Comparison of ENCODE assay signal across 21 cellular contexts in the genomic region with DNA sequence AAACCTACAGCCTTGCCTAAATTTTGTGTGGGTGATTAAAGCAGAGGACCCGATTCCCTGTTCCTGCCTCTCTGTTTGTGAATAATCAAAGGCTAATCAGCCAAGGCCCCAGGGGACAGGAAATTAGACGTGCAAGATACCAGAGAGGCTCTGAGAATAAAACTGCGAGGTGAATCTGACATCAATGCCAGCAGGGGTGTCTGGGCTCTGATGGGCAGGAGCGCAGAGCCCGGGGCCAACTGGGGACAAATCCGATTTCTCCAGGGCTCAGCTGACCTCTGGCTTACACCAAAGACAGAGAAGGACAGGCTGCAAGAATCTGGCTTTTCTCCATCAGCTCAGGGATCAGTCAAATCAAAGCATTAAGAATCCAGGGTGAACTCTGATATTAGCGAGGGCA.
DNase-seq lines count a peak whose midpoint lies in the region; ATAC-seq and TF ChIP-seq lines count a peak whose summit lies in the region.
"Had no signal": no experiment of that assay in that cellular context is flagged by ENCODE, and none has a peak within 500 bp of the region (broad histone marks: within the 10 kb centered on the region; RNA-seq: fewer than 3 reads in every experiment).

No MANE protein-coding gene starts in this region.

- no peaks in the 10 kb centered on the region for H3K36me3 ChIP-seq in thoracic aorta
- H3K36me3 ChIP-seq: brain microvascular endothelial cell, ovary, upper lobe of right lung had no signal

- CTCF ChIA-PET in WTC11 (lab: Charles Lee), result no interaction called here

- no peaks in the 10 kb centered on the region for H3K36me3 Mint-ChIP-seq in WTC11
- H3K36me3 Mint-ChIP-seq: activated CD4-positive, alpha-beta memory T cell treated with anti-CD3 and anti-CD28 coated beads for 36 hours; activated naive CD4-positive, alpha-beta T cell treated with anti-CD3 and anti-CD28 coated beads, Interleukin-2, amount 50 U/mL, for 72 hours had no signal

- TF ChIP-seq CTCF in WTC11 (IDR thresholded peaks at IDR 0.05) (no peak), thoracic aorta (IDR thresholded peaks at IDR 0.05) (no peak)

- H3K4me3 Mint-ChIP-seq in WTC11, result no peak overlapping the region
- H3K4me3 Mint-ChIP-seq: activated CD4-positive, alpha-beta memory T cell treated with anti-CD3 and anti-CD28 coated beads for 36 hours; activated T-cell treated with anti-CD3 and anti-CD28 coated beads, Interleukin-2, amount 50 U/mL, for 24 hours had no signal

- H3K9me3 Mint-ChIP-seq in WTC11, result no peaks in the 10 kb centered on the region
- H3K9me3 Mint-ChIP-seq: activated CD4-positive, alpha-beta memory T cell treated with anti-CD3 and anti-CD28 coated beads for 36 hours; activated naive CD4-positive, alpha-beta T cell treated with anti-CD3 and anti-CD28 coated beads, Interleukin-2, amount 50 U/mL, for 72 hours; activated T-cell treated with anti-CD3 and anti-CD28 coated beads, Interleukin-2, amount 50 U/mL, for 24 hours had no signal

- no peak overlapping the region for H3K4me3 ChIP-seq in thoracic aorta
- H3K4me3 ChIP-seq: ovary, upper lobe of right lung had no signal

- peaks cover 2 to 34% of the 10 kb centered on the region in 2 donors for H3K4me1 ChIP-seq in thoracic aorta (ENCODE audit: control insufficient read depth in 1 of 2, low read depth in 2 of 2)
- H3K4me1 ChIP-seq: upper lobe of right lung had no signal

- H3K4me1 Mint-ChIP-seq in WTC11, result peaks cover 38% of the 10 kb centered on the region

- no peak; the same call in 1 of the 2 replicates for ATAC-seq in WTC11
- ATAC-seq in thoracic aorta (ENCODE audit: insufficient number of reproducible peaks, low FRiP score, low read depth), result no peak
- ATAC-seq: activated naive CD4-positive, alpha-beta T cell treated with anti-CD3 and anti-CD28 coated beads, Interleukin-2, amount 50 U/mL, for 72 hours; upper lobe of right lung had no signal

- H3K9me3 ChIP-seq in thoracic aorta, result no peaks in the 10 kb centered on the region
- H3K9me3 ChIP-seq: ovary, upper lobe of right lung had no signal

- POLR2A ChIA-PET in WTC11 (lab: Charles Lee), result no interaction called here

- H3K27ac Mint-ChIP-seq in WTC11, result peak overlapping the region; percentile 3; the same call in 1 of the 2 replicates
- H3K27ac Mint-ChIP-seq: activated CD4-positive, alpha-beta memory T cell treated with anti-CD3 and anti-CD28 coated beads for 36 hours had no signal

- H3K27me3 Mint-ChIP-seq in WTC11 (ENCODE audit: low read depth), result no peaks in the 10 kb centered on the region
- H3K27me3 Mint-ChIP-seq: activated CD4-positive, alpha-beta memory T cell treated with anti-CD3 and anti-CD28 coated beads for 36 hours; activated T-cell treated with anti-CD3 and anti-CD28 coated beads, Interleukin-2, amount 50 U/mL, for 24 hours had no signal

- DNase-seq in NCI-H2171 treated with DMSO at 0.1 percent for 48 hours (lab: John Stamatoyannopoulos, UW), result peak; percentile 29
- no peak for DNase-seq in NCI-H2171 (lab: John Stamatoyannopoulos, UW)
- DNase-seq in WTC11 (ENCODE audit: low spot score), result no peak
- DNase-seq in iPS-NIHi7 (ENCODE audit: extremely low spot score), result peak; percentile 26
- DNase-seq in thoracic aorta (ENCODE audit: low spot score), result no peak
- no peak for DNase-seq in NCI-H446 treated with DMSO at 0.1 percent for 48 hours (lab: John Stamatoyannopoulos, UW)
- no peak for DNase-seq in activated CD4-positive, CD25-positive, alpha-beta regulatory T cell (lab: John Stamatoyannopoulos, UW)
- no peak for DNase-seq in NCI-H2029 treated with DMSO at 0.1 percent for 48 hours (lab: John Stamatoyannopoulos, UW)
- DNase-seq: activated CD4-positive, alpha-beta memory T cell treated with anti-CD3 and anti-CD28 coated beads for 36 hours; activated T-cell treated with anti-CD3 and anti-CD28 coated beads, Interleukin-2, amount 50 U/mL, for 24 hours; brain microvascular endothelial cell; dermis blood vessel endothelial cell; hippocampal formation; IMR-90; kidney glomerular epithelial cell; MV-4-11; NCI-H345; ovary; upper lobe of right lung had no signal

- no peaks in the 10 kb centered on the region for H3K27me3 ChIP-seq in thoracic aorta (replicated peaks; ENCODE audit: insufficient read depth)
- H3K27me3 ChIP-seq: brain microvascular endothelial cell, ovary, upper lobe of right lung had no signal

- H3K27ac ChIP-seq in thoracic aorta, result peak overlapping the region; percentile 28 to 50
- H3K27ac ChIP-seq: brain microvascular endothelial cell, C4-2B, ovary, upper lobe of right lung had no signal

TF ChIP-seq in WTC11, 78 proteins besides CTCF, POLR2A, EP300 and RAD21:
- TF ChIP-seq, protein P1, sequence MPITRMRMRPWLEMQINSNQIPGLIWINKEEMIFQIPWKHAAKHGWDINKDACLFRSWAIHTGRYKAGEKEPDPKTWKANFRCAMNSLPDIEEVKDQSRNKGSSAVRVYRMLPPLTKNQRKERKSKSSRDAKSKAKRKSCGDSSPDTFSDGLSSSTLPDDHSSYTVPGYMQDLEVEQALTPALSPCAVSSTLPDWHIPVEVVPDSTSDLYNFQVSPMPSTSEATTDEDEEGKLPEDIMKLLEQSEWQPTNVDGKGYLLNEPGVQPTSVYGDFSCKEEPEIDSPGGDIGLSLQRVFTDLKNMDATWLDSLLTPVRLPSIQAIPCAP (CRISPR knock-in tag; IDR thresholded peaks at IDR 0.05), result no peak
- TF ChIP-seq ZNF232 (CRISPR knock-in tag; IDR thresholded peaks at IDR 0.05) (no peak), KAT7 (CRISPR knock-in tag; IDR thresholded peaks at IDR 0.05; ENCODE audit: borderline replicate concordance) (no peak), HMGA2 (CRISPR knock-in tag; IDR thresholded peaks at IDR 0.05) (no peak), CBFB (CRISPR knock-in tag; IDR thresholded peaks at IDR 0.05; ENCODE audit: low read depth) (no peak), TEAD1 (CRISPR knock-in tag; IDR thresholded peaks at IDR 0.05) (no peak)
- TF ChIP-seq, protein P2, sequence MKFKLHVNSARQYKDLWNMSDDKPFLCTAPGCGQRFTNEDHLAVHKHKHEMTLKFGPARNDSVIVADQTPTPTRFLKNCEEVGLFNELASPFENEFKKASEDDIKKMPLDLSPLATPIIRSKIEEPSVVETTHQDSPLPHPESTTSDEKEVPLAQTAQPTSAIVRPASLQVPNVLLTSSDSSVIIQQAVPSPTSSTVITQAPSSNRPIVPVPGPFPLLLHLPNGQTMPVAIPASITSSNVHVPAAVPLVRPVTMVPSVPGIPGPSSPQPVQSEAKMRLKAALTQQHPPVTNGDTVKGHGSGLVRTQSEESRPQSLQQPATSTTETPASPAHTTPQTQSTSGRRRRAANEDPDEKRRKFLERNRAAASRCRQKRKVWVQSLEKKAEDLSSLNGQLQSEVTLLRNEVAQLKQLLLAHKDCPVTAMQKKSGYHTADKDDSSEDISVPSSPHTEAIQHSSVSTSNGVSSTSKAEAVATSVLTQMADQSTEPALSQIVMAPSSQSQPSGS (CRISPR knock-in tag; IDR thresholded peaks at IDR 0.05; ENCODE audit: borderline replicate concordance, low read depth), result no peak
- TF ChIP-seq, protein P3, sequence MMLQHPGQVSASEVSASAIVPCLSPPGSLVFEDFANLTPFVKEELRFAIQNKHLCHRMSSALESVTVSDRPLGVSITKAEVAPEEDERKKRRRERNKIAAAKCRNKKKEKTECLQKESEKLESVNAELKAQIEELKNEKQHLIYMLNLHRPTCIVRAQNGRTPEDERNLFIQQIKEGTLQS (CRISPR knock-in tag; conservative IDR thresholded peaks at IDR 0.05), result no peak

Comparison
In these comparisons a context has a peak if more than half of its experiments do, and no peak if none do; other contexts are left out.
1. DNase-seq: peak in NCI-H2171 treated with DMSO at 0.1 percent for 48 hours (single experiment) and iPS-NIHi7 (single experiment); none in NCI-H2171 (single experiment), WTC11 (single experiment), thoracic aorta (single experiment), NCI-H446 treated with DMSO at 0.1 percent for 48 hours (single experiment), activated CD4-positive, CD25-positive, alpha-beta regulatory T cell (0 of 4) and NCI-H2029 treated with DMSO at 0.1 percent for 48 hours (single experiment).